Comparison of ENCODE assay signal across 9 cellular contexts in genomic region chr20:59222982-59223610, GRCh38. TPM values are rescaled to one million over a fixed set of nuclear protein-coding genes. Genes with fewer than 3 reads are reported as not detected.
A peak's percentile ranks its signal among the peaks of the same experiment; 100 is the strongest.
DNase-seq lines count a peak whose midpoint lies in the region; ATAC-seq, FAIRE-seq and TF ChIP-seq lines count a peak whose summit lies in the region.
"Had no signal": no experiment of that assay in that cellular context is flagged by ENCODE, and none has a peak within 500 bp of the region (broad histone marks: within the 10 kb centered on the region; RNA-seq: fewer than 3 reads in every experiment).

No MANE protein-coding gene starts in this region.

- H3K27me3 ChIP-seq in keratinocyte (ENCODE audit: control insufficient read depth, extremely low read depth, insufficient read depth, low read length) (peaks cover 44% of the 10 kb centered on the region), subcutaneous abdominal adipose tissue (ENCODE audit: control insufficient read depth in 5 of 5, insufficient read depth in 4 of 5, low read length in 5 of 5) (peaks cover 17 to 32% (median 21%) of the 10 kb centered on the region in 5 donors)

- ATAC-seq in activated CD8-positive, alpha-beta T cell treated with anti-CD3 and anti-CD28 coated beads, Interleukin-2, amount 10 ng/mL, durations not matched to agents 7 days and 5 days = no peak
- ATAC-seq in HG03159 (IDR thresholded peaks at IDR 0.05; ENCODE audit: unreplicated experiment) = no peak

- no peaks in the 10 kb centered on the region for H3K27me3 Mint-ChIP-seq in activated CD8-positive, alpha-beta T cell treated with anti-CD3 and anti-CD28 coated beads, Interleukin-2, amount 10 ng/mL, durations not matched to agents 7 days and 5 days (ENCODE audit: low read depth)

- H3K4me1 ChIP-seq in keratinocyte (ENCODE audit: control insufficient read depth, extremely low read depth, insufficient read depth, low read length) = no peaks in the 10 kb centered on the region
- peaks cover 4 to 24% (median 20%) of the 10 kb centered on the region in 5 donors for H3K4me1 ChIP-seq in subcutaneous abdominal adipose tissue (ENCODE audit: control insufficient read depth in 5 of 5, insufficient read depth in 5 of 5, low read length in 5 of 5)

- dilution Hi-C loops in keratinocyte (cut with MboI; ENCODE audit: extremely low pct_ligation_motif_present, low sequenced_read_pairs) = loop anchor here (25.0 kb wide), 1 partner anchor 361 kb away; the partner anchor contains the start of genes GNAS and GNAS-AS1

- no peaks in the 10 kb centered on the region for H3K9me3 Mint-ChIP-seq in activated CD8-positive, alpha-beta T cell treated with anti-CD3 and anti-CD28 coated beads, Interleukin-2, amount 10 ng/mL, durations not matched to agents 7 days and 5 days (ENCODE audit: insufficient read depth)

- H3K27ac ChIP-seq in keratinocyte (ENCODE audit: control insufficient read depth, insufficient read depth, low read length) (no peak overlapping the region), subcutaneous abdominal adipose tissue (ENCODE audit: low read depth, low read length) (no peak overlapping the region)

- H3K9me3 ChIP-seq in keratinocyte (ENCODE audit: control insufficient read depth, low read depth, low read length) (no peaks in the 10 kb centered on the region), subcutaneous abdominal adipose tissue (ENCODE audit: control insufficient read depth in 5 of 5, low read length in 5 of 5) (no peaks in the 10 kb centered on the region)

- DNase-seq in NCI-H748 (lab: John Stamatoyannopoulos, UW; ENCODE audit: unreplicated experiment) (peak; percentile 37), NCI-H748 treated with DMSO at 0.1 percent for 48 hours (lab: John Stamatoyannopoulos, UW) (no peak), keratinocyte (ENCODE audit: low read depth, low spot score) (no peak), NCI-H2196 treated with DMSO at 0.1 percent for 48 hours (lab: John Stamatoyannopoulos, UW; ENCODE audit: unreplicated experiment) (no peak)
- no peak for DNase-seq in activated CD8-positive, alpha-beta T cell treated with anti-CD3 and anti-CD28 coated beads, Interleukin-2, amount 10 ng/mL, durations not matched to agents 7 days and 5 days
- no peak for DNase-seq in activated CD8-positive, alpha-beta memory T cell treated with anti-CD3 and anti-CD28 coated beads, Interleukin-2, amount 50 U/mL, for 48 hours

- H3K79me2 ChIP-seq in keratinocyte (ENCODE audit: control insufficient read depth, insufficient read depth, low read length) = no peaks in the 10 kb centered on the region

- H3K4me1 Mint-ChIP-seq in activated CD8-positive, alpha-beta T cell treated with anti-CD3 and anti-CD28 coated beads, Interleukin-2, amount 10 ng/mL, durations not matched to agents 7 days and 5 days (ENCODE audit: low read depth) = peaks cover 17% of the 10 kb centered on the region

- H3K4me3 ChIP-seq in keratinocyte (ENCODE audit: control insufficient read depth in 2 of 3, extremely low read depth in 1 of 3, insufficient read depth in 2 of 3, low read depth in 1 of 3, low read length in 3 of 3) = no peak overlapping the region
- peak overlapping the region in 2 of 5 donors; percentile 53 to 59 for H3K4me3 ChIP-seq in subcutaneous abdominal adipose tissue (ENCODE audit: low read depth in 1 of 5, low read length in 5 of 5)

- POLR2A ChIA-PET in activated CD8-positive, alpha-beta T cell treated with anti-CD3 and anti-CD28 coated beads, Interleukin-2, amount 10 ng/mL, durations not matched to agents 7 days and 5 days (lab: Charles Lee) = no interaction called here

- FAIRE-seq in keratinocyte (lab: Jason Lieb, UNC) = no peak

- H3K27ac Mint-ChIP-seq in activated CD8-positive, alpha-beta T cell treated with anti-CD3 and anti-CD28 coated beads, Interleukin-2, amount 10 ng/mL, durations not matched to agents 7 days and 5 days = peak overlapping the region; percentile 35

- CTCF ChIA-PET in activated CD8-positive, alpha-beta T cell treated with anti-CD3 and anti-CD28 coated beads, Interleukin-2, amount 10 ng/mL, durations not matched to agents 7 days and 5 days (lab: Charles Lee) = interaction anchor here (0.7 to 4.2 kb wide), 22 partner anchors 8 to 572 kb away, joined by 3 to 45 read pairs (median 6); partner anchors contain the start of gene STX16

- H3K9me1 ChIP-seq in keratinocyte (ENCODE audit: control insufficient read depth, extremely low read depth, insufficient read depth, low read length) = no peaks in the 10 kb centered on the region

- H3K36me3 Mint-ChIP-seq in activated CD8-positive, alpha-beta T cell treated with anti-CD3 and anti-CD28 coated beads, Interleukin-2, amount 10 ng/mL, durations not matched to agents 7 days and 5 days (ENCODE audit: low read depth) = peaks cover 8% of the 10 kb centered on the region

- H4K20me1 ChIP-seq in keratinocyte (ENCODE audit: control insufficient read depth, extremely low read depth, insufficient read depth, low read length) = no peaks in the 10 kb centered on the region

- H3K4me3 Mint-ChIP-seq in activated CD8-positive, alpha-beta T cell treated with anti-CD3 and anti-CD28 coated beads, Interleukin-2, amount 10 ng/mL, durations not matched to agents 7 days and 5 days = peak overlapping the region; percentile 73

- H3K36me3 ChIP-seq in keratinocyte (ENCODE audit: control insufficient read depth in 2 of 2, extremely low read depth in 1 of 2, insufficient read depth in 2 of 2, low read length in 2 of 2) (no peaks in the 10 kb centered on the region), subcutaneous abdominal adipose tissue (ENCODE audit: control insufficient read depth in 5 of 5, insufficient read depth in 5 of 5, low read length in 5 of 5) (no peaks in the 10 kb centered on the region)

- H3K9ac ChIP-seq in keratinocyte (ENCODE audit: control insufficient read depth, extremely low read depth, insufficient read depth, low read length) (no peak overlapping the region), subcutaneous abdominal adipose tissue (ENCODE audit: low read length in 5 of 5) (peak overlapping the region in 3 of 5 donors; percentile 1 to 44 (median 8))

- TF ChIP-seq CTCF in keratinocyte (optimal IDR thresholded peaks at IDR 0.05 in 1 of 3, IDR thresholded peaks at IDR 0.05 in 1 of 3, conservative IDR thresholded peaks at IDR 0.05 in 1 of 3; ENCODE audit: extremely low read depth in 1 of 3, insufficient read depth in 2 of 3, low read length in 3 of 3) = no peak

- H3K4me2 ChIP-seq in keratinocyte (ENCODE audit: control insufficient read depth, extremely low read depth, insufficient read depth, low read depth, low read length) = peak overlapping the region; percentile 84

- H2AFZ ChIP-seq in keratinocyte (ENCODE audit: control insufficient read depth, low read length) = no peak overlapping the region

RNA-seq across cellular contexts. Expression of gene ZNF831, which starts 59.5 kb away (rescaled TPM):
- 1 to 10 TPM; 8.6 to 9.2 TPM for total RNA-seq in activated CD8-positive, alpha-beta T cell treated with anti-CD3 and anti-CD28 coated beads, Interleukin-2, amount 10 ng/mL, durations not matched to agents 7 days and 5 days
- not detected in 3 replicates for polyA plus RNA-seq in keratinocyte
- polyA plus RNA-seq in keratinocyte (2011; ENCODE audit: low read depth) = not detected
- polyA plus RNA-seq in keratinocyte (2011; cell fraction: cytosol; rRNA removed) = not detected in 2 replicates
- polyA plus RNA-seq in keratinocyte (2011; cell fraction: nucleus; rRNA removed) = not detected in 2 replicates
- polyA plus RNA-seq in keratinocyte (2012; ENCODE audit: low replicate concordance) = not detected in 2 replicates
- polyA minus RNA-seq in keratinocyte = not detected in 3 replicates
- polyA minus RNA-seq in keratinocyte (2011; cell fraction: cytosol; rRNA and poly(A)+ RNA removed) = not detected
- not detected in 2 replicates for polyA minus RNA-seq in keratinocyte (2011; cell fraction: nucleus; rRNA and poly(A)+ RNA removed)
- polyA plus RNA-seq: AG04450 had no signal
